In genomic region chr9:109231593-109231992, GRCh38 we compare ENCODE assay signal across 15 cellular contexts.
DNase-seq lines count a peak whose midpoint lies in the region; ATAC-seq and TF ChIP-seq lines count a peak whose summit lies in the region.
"Had no signal": no experiment of that assay in that cellular context is flagged by ENCODE, and none has a peak within 500 bp of the region (broad histone marks: within the 10 kb centered on the region; RNA-seq: fewer than 3 reads in every experiment).

No MANE protein-coding gene starts in this region.

- no peaks in the 10 kb centered on the region for H3K36me3 Mint-ChIP-seq in activated CD4-positive, alpha-beta T cell treated with anti-CD3 and anti-CD28 coated beads, Interleukin-2, amount 10 ng/mL, durations not matched to agents 7 days and 5 days (ENCODE audit: low read depth)

- DNase-seq in GM23248, result no peak
- DNase-seq in RWPE2 (ENCODE audit: low spot score), result no peak
- peak; percentile 81 for DNase-seq in epithelial cell of esophagus (ENCODE audit: low read depth)
- DNase-seq in osteoblast (ENCODE audit: insufficient read length, low spot score, missing footprints), result no peak
- no peak for DNase-seq in activated effector memory CD4-positive, alpha-beta T cell treated with Interleukin-2 at 50 U/mL for 16 hours
- DNase-seq in islet precursor cell, result no peak
- no peak for DNase-seq in activated CD4-positive, alpha-beta T cell treated with anti-CD3 and anti-CD28 coated beads, Interleukin-2, amount 10 ng/mL, durations not matched to agents 7 days and 5 days
- DNase-seq: C1 segment of cervical spinal cord; Calu3; CD4-positive, alpha-beta T cell; DMS 273 treated with DMSO at 0.1 percent for 48 hours; H7 had no signal

- in situ Hi-C loops in GM23248 (cut with MboI), result no loop called here

- peaks cover 12% of the 10 kb centered on the region for H3F3A ChIP-seq in GM23248 (ENCODE audit: insufficient read depth)

- WGBS in GM23248 (ENCODE audit: low coverage in 1 of 2, low lambda C conversion rate in 2 of 2, missing lambda C conversion rate in 2 of 2), 2 experiments, result 91 to 100% methylated on average over 1 of the region's 1 CpG

- no peaks in the 10 kb centered on the region for H3K9me3 Mint-ChIP-seq in activated CD4-positive, alpha-beta T cell treated with anti-CD3 and anti-CD28 coated beads, Interleukin-2, amount 10 ng/mL, durations not matched to agents 7 days and 5 days
- H3K9me3 Mint-ChIP-seq: CD4-positive, alpha-beta T cell; GM23338 had no signal

- CTCF ChIA-PET in activated CD4-positive, alpha-beta T cell treated with anti-CD3 and anti-CD28 coated beads, Interleukin-2, amount 10 ng/mL, durations not matched to agents 7 days and 5 days (lab: Charles Lee), result interaction anchor here (0.7 kb wide), 1 partner anchor 15 kb away, joined by 3 read pairs; no protein-coding TSS in a partner anchor

- POLR2A ChIA-PET in activated CD4-positive, alpha-beta T cell treated with anti-CD3 and anti-CD28 coated beads, Interleukin-2, amount 10 ng/mL, durations not matched to agents 7 days and 5 days (lab: Charles Lee), result no interaction called here

- no peaks in the 10 kb centered on the region for H3K9me2 ChIP-seq in GM23248 (ENCODE audit: insufficient read depth)

- H3K79me2 ChIP-seq in GM23248 (ENCODE audit: insufficient read depth), result no peaks in the 10 kb centered on the region
- H3K79me2 ChIP-seq in osteoblast (ENCODE audit: insufficient read depth, low read length), result no peaks in the 10 kb centered on the region

- no peaks in the 10 kb centered on the region for H3K27me3 ChIP-seq in GM23248 (replicated peaks; ENCODE audit: insufficient read depth)
- H3K27me3 ChIP-seq in RWPE2 (ENCODE audit: insufficient read depth, poor library complexity, severe bottlenecking), result no peaks in the 10 kb centered on the region
- peaks cover 2% of the 10 kb centered on the region for H3K27me3 ChIP-seq in osteoblast (ENCODE audit: insufficient read depth, low read length)

- H3K27ac ChIP-seq in GM23248, result peak overlapping the region; percentile 79; the same call in 1 of the 2 replicates
- H3K27ac ChIP-seq in RWPE2 (ENCODE audit: poor library complexity, severe bottlenecking), result peak overlapping the region; percentile 83
- peak overlapping the region; percentile 68 for H3K27ac ChIP-seq in osteoblast (ENCODE audit: low read depth, low read length)

- no peak overlapping the region for H3K4me3 ChIP-seq in GM23248
- no peak overlapping the region for H3K4me3 ChIP-seq in RWPE2 (ENCODE audit: severe bottlenecking)
- no peak overlapping the region for H3K4me3 ChIP-seq in epithelial cell of esophagus (ENCODE audit: low read length)
- H3K4me3 ChIP-seq in osteoblast (ENCODE audit: insufficient read depth, low read length), result no peak overlapping the region
- H3K4me3 ChIP-seq: GM12878, GM23338 had no signal

- H3K4me1 Mint-ChIP-seq in activated CD4-positive, alpha-beta T cell treated with anti-CD3 and anti-CD28 coated beads, Interleukin-2, amount 10 ng/mL, durations not matched to agents 7 days and 5 days, result no peaks in the 10 kb centered on the region
- H3K4me1 Mint-ChIP-seq: B cell, GM23338 had no signal

- H4K20me1 ChIP-seq in GM23248 (ENCODE audit: insufficient read depth), result no peaks in the 10 kb centered on the region
- no peaks in the 10 kb centered on the region for H4K20me1 ChIP-seq in osteoblast (ENCODE audit: insufficient read depth, low read length)

- H3K4me2 ChIP-seq in GM23248 (ENCODE audit: unreplicated experiment) (no peak overlapping the region), osteoblast (ENCODE audit: insufficient read depth, low read length) (peak overlapping the region; percentile 72)
- H3K4me2 ChIP-seq: GM23338 had no signal

- no peaks in the 10 kb centered on the region for H3K36me3 ChIP-seq in GM23248 (ENCODE audit: low read depth)
- no peaks in the 10 kb centered on the region for H3K36me3 ChIP-seq in RWPE2 (ENCODE audit: low read depth)
- no peaks in the 10 kb centered on the region for H3K36me3 ChIP-seq in osteoblast (ENCODE audit: insufficient read depth, low read length)

- TF ChIP-seq CTCF in RWPE2 (IDR thresholded peaks at IDR 0.05; ENCODE audit: poor library complexity, severe bottlenecking) (no peak), epithelial cell of esophagus (IDR thresholded peaks at IDR 0.05; ENCODE audit: insufficient read depth, low read depth, low read length, missing control alignments) (no peak), osteoblast (IDR thresholded peaks at IDR 0.05; ENCODE audit: extremely low read depth, low read depth, low read length) (no peak)

- no peak overlapping the region for H3K4me3 Mint-ChIP-seq in activated CD4-positive, alpha-beta T cell treated with anti-CD3 and anti-CD28 coated beads, Interleukin-2, amount 10 ng/mL, durations not matched to agents 7 days and 5 days
- H3K4me3 Mint-ChIP-seq: B cell; CD4-positive, alpha-beta T cell; GM23338 had no signal

- no peak; the same call in 2 of the 3 replicates for ATAC-seq in RWPE2 (ENCODE audit: low read depth)
- ATAC-seq: GM12878, GM23338 had no signal

- H3K9ac ChIP-seq in GM23248, result peak overlapping the region; percentile 43; the same call in 1 of the 2 replicates

- H3K9me3 ChIP-seq in GM23248 (ENCODE audit: low read depth) (no peaks in the 10 kb centered on the region), RWPE2 (ENCODE audit: severe bottlenecking) (no peaks in the 10 kb centered on the region), osteoblast (ENCODE audit: low read depth, low read length) (no peaks in the 10 kb centered on the region)

- peaks cover 19% of the 10 kb centered on the region for H3K4me1 ChIP-seq in GM23248 (ENCODE audit: insufficient read depth)
- peaks cover 18% of the 10 kb centered on the region for H3K4me1 ChIP-seq in RWPE2 (ENCODE audit: insufficient read depth, poor library complexity, severe bottlenecking)
- H3K4me1 ChIP-seq in osteoblast (ENCODE audit: insufficient read depth, low read length), result peaks cover 16% of the 10 kb centered on the region

- H3K27me3 Mint-ChIP-seq in activated CD4-positive, alpha-beta T cell treated with anti-CD3 and anti-CD28 coated beads, Interleukin-2, amount 10 ng/mL, durations not matched to agents 7 days and 5 days, result peaks cover 29% of the 10 kb centered on the region

- H2AFZ ChIP-seq in GM23248 (no peak overlapping the region), osteoblast (ENCODE audit: low read length) (no peak overlapping the region)
- H2AFZ ChIP-seq: GM23338 had no signal

- H3K27ac Mint-ChIP-seq in activated CD4-positive, alpha-beta T cell treated with anti-CD3 and anti-CD28 coated beads, Interleukin-2, amount 10 ng/mL, durations not matched to agents 7 days and 5 days, result no peak overlapping the region
- H3K27ac Mint-ChIP-seq: B cell; CD4-positive, alpha-beta T cell; GM23338 had no signal
